In genomic region chr20:24929867-24930723, GRCh38 we compare ENCODE assay signal across 8 cellular contexts. TPM values are rescaled to one million over a fixed set of nuclear protein-coding genes. Genes with fewer than 3 reads are reported as not detected.
DNase-seq lines count a peak whose midpoint lies in the region; ATAC-seq and TF ChIP-seq lines count a peak whose summit lies in the region.
"Not testable (repeated sequence)": the region's sequence is repeated elsewhere in the genome, so short reads cannot be mapped to it uniquely, and the experiment has no call there.
"Had no signal": no experiment of that assay in that cellular context is flagged by ENCODE, and none has a peak within 500 bp of the region (broad histone marks: within the 10 kb centered on the region; RNA-seq: fewer than 3 reads in every experiment).

No MANE protein-coding gene starts in this region.

- not testable (repeated sequence) for H3K9me3 ChIP-seq in lower lobe of right lung

- TF ChIP-seq CTCF in lower lobe of right lung (IDR thresholded peaks at IDR 0.05) = peak; percentile 16

- peaks cover 18% of the 10 kb centered on the region for H3K4me1 ChIP-seq in lower lobe of right lung

- peak; percentile 84 to 90 for ATAC-seq in lower lobe of right lung

- peak overlapping the region; percentile 48 for H3K4me3 ChIP-seq in lower lobe of right lung

- peak; percentile 96 for DNase-seq in DMS79 treated with DMSO at 0.1 percent for 48 hours (lab: John Stamatoyannopoulos, UW)
- peak; percentile 94 for DNase-seq in NCI-H1105 treated with DMSO at 0.1 percent for 48 hours (lab: John Stamatoyannopoulos, UW)
- DNase-seq in NK-92 treated with Interleukin-12 subunit alpha and Interleukin-12 subunit beta, amount 100 ng/mL, for 24 hours (lab: John Stamatoyannopoulos, UW) = peak; percentile 44
- peak; percentile 19 for DNase-seq in activated gamma-delta T cell treated with anti-CD3 and anti-CD28 coated beads, Interleukin-2, amount 50 U/mL, for 16 hours (ENCODE audit: low read depth)
- DNase-seq in epithelial cell of prostate (ENCODE audit: low read depth, low spot score) = peak; percentile 87
- not testable (repeated sequence) for DNase-seq in lower lobe of right lung
- peak; percentile 38 for DNase-seq in renal cortical epithelial cell (ENCODE audit: low read depth)

- H3K36me3 ChIP-seq in lower lobe of right lung = not testable (repeated sequence)

- H3K27me3 ChIP-seq in lower lobe of right lung (ENCODE audit: low read depth) = not testable (repeated sequence)

- intact Hi-C loops in lower lobe of right lung (cut with DNase I) = not testable (repeated sequence)

- H3K27ac ChIP-seq in epithelial cell of prostate = peak overlapping the region; percentile 94
- peak overlapping the region; percentile 89 for H3K27ac ChIP-seq in lower lobe of right lung

RNA-seq across cellular contexts. Expression of gene CST7, which starts 19.0 kb away (rescaled TPM):
- total RNA-seq in lower lobe of right lung (11.7 TPM), renal cortical epithelial cell (not detected in 2 replicates)
- total RNA-seq: SJSA1 had no signal

Comparison
In these comparisons a context has a peak if more than half of its experiments do, and no peak if none do; other contexts are left out.
1. RNA of gene CST7, which starts 19.0 kb away (total RNA-seq): 11.7 TPM in lower lobe of right lung (single experiment); not detected in renal cortical epithelial cell; every median in the first group is over 10 times any median in the second.